1 cellular context compared by ENCODE assay signal in genomic region chrX:153884136-153885076, GRCh38.
TF ChIP-seq lines count a peak whose summit lies in the region.

No MANE protein-coding gene starts in this region.

TF ChIP-seq in GM12878, 131 proteins besides CTCF, POLR2A, EP300 and RAD21:
- TF ChIP-seq SUPT20H (IDR thresholded peaks at IDR 0.05; ENCODE audit: borderline replicate concordance, control insufficient read depth, low read depth, low read length) (no peak), ZBTB4 (CRISPR knock-in tag; IDR thresholded peaks at IDR 0.05) (no peak), EZH2 (IDR thresholded peaks at IDR 0.05; ENCODE audit: borderline replicate concordance, control insufficient read depth, low read depth, low read length) (no peak), ZBTB11 (CRISPR knock-in tag; IDR thresholded peaks at IDR 0.05) (no peak), MXI1 (IDR thresholded peaks at IDR 0.05; ENCODE audit: low read depth, low read length) (no peak), MYC (IDR thresholded peaks at IDR 0.05; ENCODE audit: insufficient read depth, insufficient read length, insufficient replicate concordance, low read length, severe bottlenecking) (no peak), RELB (IDR thresholded peaks at IDR 0.05; ENCODE audit: low read depth) (no peak), IRF5 (IDR thresholded peaks at IDR 0.05; ENCODE audit: borderline replicate concordance) (no peak), POLR2AphosphoS2 (IDR thresholded peaks at IDR 0.05; ENCODE audit: low read depth, low read length) (no peak), TBL1XR1 (IDR thresholded peaks at IDR 0.05; ENCODE audit: low read depth, low read length) (no peak), KDM1A (IDR thresholded peaks at IDR 0.05; ENCODE audit: borderline replicate concordance) (no peak), RELA (IDR thresholded peaks at IDR 0.05; ENCODE audit: borderline replicate concordance, partially characterized antibody) (no peak), BRCA1 (IDR thresholded peaks at IDR 0.05; ENCODE audit: low read depth, low read length) (no peak)
